ENCODE assay signal across 8 cellular contexts in the genomic region with DNA sequence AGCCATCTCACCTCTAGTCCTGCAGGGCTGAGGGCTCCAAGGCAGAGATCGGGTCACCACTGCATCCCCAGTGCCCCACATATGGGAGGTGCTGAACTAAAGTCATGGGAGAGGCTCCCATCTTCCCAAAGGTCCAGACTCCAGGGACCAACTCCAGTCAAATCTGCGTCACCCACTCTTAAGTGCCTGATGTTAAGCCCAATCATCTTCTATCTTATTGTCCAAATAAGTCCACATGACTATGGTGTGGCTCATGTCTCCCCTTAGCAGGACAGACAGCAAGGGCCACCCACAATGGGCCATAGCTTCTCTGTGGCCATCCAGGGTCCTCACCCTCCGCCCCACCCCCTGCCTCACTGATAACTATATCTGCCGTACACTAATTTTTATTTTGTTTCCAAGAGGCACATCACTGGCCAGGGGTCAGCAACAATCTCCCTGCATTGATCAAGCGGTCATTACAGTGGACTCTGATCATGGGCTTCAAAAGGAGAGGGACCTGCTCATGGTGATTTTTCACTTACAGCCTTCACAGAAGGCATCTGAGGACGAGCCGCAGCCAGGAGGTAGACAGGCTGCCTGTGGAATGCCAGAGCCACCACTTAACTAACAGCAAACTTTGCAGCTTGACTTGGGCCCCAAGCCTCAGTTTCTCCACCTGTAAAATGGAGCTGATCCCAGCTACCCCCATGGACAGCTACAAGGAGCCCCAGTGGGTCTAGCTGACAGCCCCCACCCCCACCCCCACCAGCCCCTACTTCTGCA. TPM values are rescaled to one million over a fixed set of nuclear protein-coding genes. Genes with fewer than 3 reads are reported as not detected.
DNase-seq lines count a peak whose midpoint lies in the region; ATAC-seq, FAIRE-seq and TF ChIP-seq lines count a peak whose summit lies in the region.

No MANE protein-coding gene starts in this region.

- no peak for TF ChIP-seq POLR2A in GM12892 (IDR thresholded peaks at IDR 0.05; ENCODE audit: low read depth, low read length)

- H3K4me3 Mint-ChIP-seq in WTC11: peak overlapping the region; percentile 30

- no peaks in the 10 kb centered on the region for H3K9me3 Mint-ChIP-seq in WTC11

- H3K27me3 ChIP-seq in foreskin keratinocyte (no peaks in the 10 kb centered on the region), skeletal muscle tissue (ENCODE audit: control insufficient read depth in 3 of 3, insufficient read depth in 3 of 3, low read length in 3 of 3) (no peaks in the 10 kb centered on the region)

- peak overlapping the region; percentile 99 for H3K27ac Mint-ChIP-seq in WTC11

- peak overlapping the region in 1 of 3 donors; percentile 33 for H3K9ac ChIP-seq in skeletal muscle tissue (ENCODE audit: low read depth in 1 of 3, low read length in 3 of 3)

- H3K4me1 Mint-ChIP-seq in WTC11: peaks cover 94% of the 10 kb centered on the region

- TF ChIP-seq CTCF in WTC11 (IDR thresholded peaks at IDR 0.05) (no peak), foreskin keratinocyte (conservative IDR thresholded peaks at IDR 0.05) (no peak)

- peaks cover 0 to 3% (median 0%) of the 10 kb centered on the region in 3 donors for H3K36me3 ChIP-seq in skeletal muscle tissue (ENCODE audit: control insufficient read depth in 3 of 3, insufficient read depth in 3 of 3, low read length in 3 of 3)

- H3K27me3 Mint-ChIP-seq in WTC11 (ENCODE audit: low read depth): no peaks in the 10 kb centered on the region

- H3K4me1 ChIP-seq in foreskin keratinocyte: peaks cover 86% of the 10 kb centered on the region
- peaks cover 80 to 90% (median 86%) of the 10 kb centered on the region in 3 donors for H3K4me1 ChIP-seq in skeletal muscle tissue (ENCODE audit: control insufficient read depth in 3 of 3, insufficient read depth in 3 of 3, low read length in 3 of 3)

- DNase-seq in GM12892 (ENCODE audit: insufficient read length) (no peak), WTC11 (ENCODE audit: low spot score) (no peak), foreskin keratinocyte (no peak), iPS-NIHi7 (ENCODE audit: extremely low spot score) (no peak), pons (ENCODE audit: low spot score) (no peak), NCI-H345 treated with DMSO at 0.1 percent for 48 hours (lab: John Stamatoyannopoulos, UW; ENCODE audit: unreplicated experiment) (no peak)

- no peaks in the 10 kb centered on the region for H3K36me3 Mint-ChIP-seq in WTC11

- no peaks in the 10 kb centered on the region for H3K9me3 ChIP-seq in skeletal muscle tissue (ENCODE audit: control insufficient read depth in 3 of 3, low read length in 3 of 3)

- ATAC-seq in WTC11 (no peak), foreskin keratinocyte (no peak), GM19463 (IDR thresholded peaks at IDR 0.05; ENCODE audit: unreplicated experiment) (no peak)

- no peak overlapping the region for H3K4me3 ChIP-seq in skeletal muscle tissue (ENCODE audit: low read length in 3 of 3)

- peak overlapping the region; percentile 52 for H3K27ac ChIP-seq in foreskin keratinocyte
- peak overlapping the region; percentile 72 for H3K27ac ChIP-seq in skeletal muscle tissue (ENCODE audit: low read depth, low read length)

- CTCF ChIA-PET in WTC11 (lab: Charles Lee): interaction anchor here (0.7 to 1.6 kb wide), 8 partner anchors 9 to 224 kb away, joined by 3 to 5 read pairs (median 4); partner anchors contain the start of gene MYH9

- FAIRE-seq in GM12892 (lab: Jason Lieb, UNC): peak; percentile 17

- POLR2A ChIA-PET in WTC11 (lab: Charles Lee): interaction anchor here (0.8 to 1.5 kb wide), 5 partner anchors 13 to 90 kb away, joined by 3 to 5 read pairs (median 5); no protein-coding TSS in a partner anchor

TF ChIP-seq in WTC11, 78 proteins besides CTCF, POLR2A, EP300 and RAD21:
- TF ChIP-seq ZNF317 (CRISPR knock-in tag; IDR thresholded peaks at IDR 0.05; ENCODE audit: borderline replicate concordance, low read depth) (no peak), ETV6 (CRISPR knock-in tag; IDR thresholded peaks at IDR 0.05) (no peak), FOXJ3 (CRISPR knock-in tag; IDR thresholded peaks at IDR 0.05; ENCODE audit: borderline replicate concordance) (no peak)
- TF ChIP-seq, protein P1, sequence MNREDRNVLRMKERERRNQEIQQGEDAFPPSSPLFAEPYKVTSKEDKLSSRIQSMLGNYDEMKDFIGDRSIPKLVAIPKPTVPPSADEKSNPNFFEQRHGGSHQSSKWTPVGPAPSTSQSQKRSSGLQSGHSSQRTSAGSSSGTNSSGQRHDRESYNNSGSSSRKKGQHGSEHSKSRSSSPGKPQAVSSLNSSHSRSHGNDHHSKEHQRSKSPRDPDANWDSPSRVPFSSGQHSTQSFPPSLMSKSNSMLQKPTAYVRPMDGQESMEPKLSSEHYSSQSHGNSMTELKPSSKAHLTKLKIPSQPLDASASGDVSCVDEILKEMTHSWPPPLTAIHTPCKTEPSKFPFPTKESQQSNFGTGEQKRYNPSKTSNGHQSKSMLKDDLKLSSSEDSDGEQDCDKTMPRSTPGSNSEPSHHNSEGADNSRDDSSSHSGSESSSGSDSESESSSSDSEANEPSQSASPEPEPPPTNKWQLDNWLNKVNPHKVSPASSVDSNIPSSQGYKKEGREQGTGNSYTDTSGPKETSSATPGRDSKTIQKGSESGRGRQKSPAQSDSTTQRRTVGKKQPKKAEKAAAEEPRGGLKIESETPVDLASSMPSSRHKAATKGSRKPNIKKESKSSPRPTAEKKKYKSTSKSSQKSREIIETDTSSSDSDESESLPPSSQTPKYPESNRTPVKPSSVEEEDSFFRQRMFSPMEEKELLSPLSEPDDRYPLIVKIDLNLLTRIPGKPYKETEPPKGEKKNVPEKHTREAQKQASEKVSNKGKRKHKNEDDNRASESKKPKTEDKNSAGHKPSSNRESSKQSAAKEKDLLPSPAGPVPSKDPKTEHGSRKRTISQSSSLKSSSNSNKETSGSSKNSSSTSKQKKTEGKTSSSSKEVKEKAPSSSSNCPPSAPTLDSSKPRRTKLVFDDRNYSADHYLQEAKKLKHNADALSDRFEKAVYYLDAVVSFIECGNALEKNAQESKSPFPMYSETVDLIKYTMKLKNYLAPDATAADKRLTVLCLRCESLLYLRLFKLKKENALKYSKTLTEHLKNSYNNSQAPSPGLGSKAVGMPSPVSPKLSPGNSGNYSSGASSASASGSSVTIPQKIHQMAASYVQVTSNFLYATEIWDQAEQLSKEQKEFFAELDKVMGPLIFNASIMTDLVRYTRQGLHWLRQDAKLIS (CRISPR knock-in tag; IDR thresholded peaks at IDR 0.05; ENCODE audit: borderline replicate concordance): no peak

RNA-seq across cellular contexts. Expression of gene MYH9, which starts 23.3 kb away (rescaled TPM):
- polyA plus RNA-seq in GM12892 (2012; ENCODE audit: missing spikeins): 155 TPM
- total RNA-seq in WTC11 (2021) (272 to 288 TPM (median 277 TPM) in 3 replicates), foreskin keratinocyte (926 and 995 TPM in 2 replicates), skeletal muscle tissue (111 TPM)
- 295 and 315 TPM in 2 replicates for polyA plus RNA-seq in foreskin keratinocyte
